24 cellular contexts compared by ENCODE assay signal in genomic region chr19:35608250-35608649, GRCh38. TPM values are rescaled to one million over a fixed set of nuclear protein-coding genes. Genes with fewer than 3 reads are reported as not detected.
A peak's percentile ranks its signal among the peaks of the same experiment; 100 is the strongest.
DNase-seq lines count a peak whose midpoint lies in the region; ATAC-seq and TF ChIP-seq lines count a peak whose summit lies in the region.
"Had no signal": no experiment of that assay in that cellular context is flagged by ENCODE, and none has a peak within 500 bp of the region (broad histone marks: within the 10 kb centered on the region; RNA-seq: fewer than 3 reads in every experiment).

No MANE protein-coding gene starts in this region.

- CTCF ChIA-PET in activated CD8-positive, alpha-beta memory T cell treated with anti-CD3 and anti-CD28 coated beads, Interleukin-2, amount 10 ng/mL, durations not matched to agents 7 days and 5 days (lab: Charles Lee), result interaction anchor here (0.7 to 1.0 kb wide), 2 partner anchors 16 to 37 kb away, joined by 3 to 4 read pairs; no protein-coding TSS in a partner anchor

- H3K27me3 ChIP-seq in prostate gland (replicated peaks; ENCODE audit: insufficient read depth), result no peaks in the 10 kb centered on the region
- H3K27me3 ChIP-seq: MG63, suprapubic skin had no signal

- intact Hi-C loops in prostate gland (cut with DNase I), result no loop called here

- H3K36me3 ChIP-seq in prostate gland, result no peaks in the 10 kb centered on the region
- H3K36me3 ChIP-seq: MG63, suprapubic skin had no signal

- peaks cover 9% of the 10 kb centered on the region for H3K9me3 Mint-ChIP-seq in activated CD8-positive, alpha-beta memory T cell treated with anti-CD3 and anti-CD28 coated beads, Interleukin-2, amount 10 ng/mL, durations not matched to agents 7 days and 5 days (ENCODE audit: low read depth)
- H3K9me3 Mint-ChIP-seq in IgD-negative memory B cell (peaks cover 0 to 6% (median 2%) of the 10 kb centered on the region in 3 donors), memory B cell (peaks cover 5% of the 10 kb centered on the region)

- DNase-seq in activated CD8-positive, alpha-beta memory T cell treated with anti-CD3 and anti-CD28 coated beads, Interleukin-2, amount 10 ng/mL, durations not matched to agents 7 days and 5 days, result no peak
- no peak for DNase-seq in activated CD8-positive, alpha-beta memory T cell treated with anti-CD3 and anti-CD28 coated beads, Interleukin-2, amount 50 U/mL, for 48 hours
- DNase-seq in T-helper 17 cell (no peak), memory B cell (ENCODE audit: low spot score in 2 of 2) (no peak), prostate gland (ENCODE audit: low spot score) (no peak), NCI-H748 treated with DMSO at 0.1 percent for 48 hours (lab: John Stamatoyannopoulos, UW) (no peak)
- DNase-seq: ACHN; activated CD4-positive, alpha-beta T cell treated with anti-CD3 and anti-CD28 coated beads, Interleukin-2, amount 50 U/mL, for 4 hours; activated T-cell treated with anti-CD3 and anti-CD28 coated beads, Interleukin-2, amount 50 U/mL, for 48 hours; DMS79; hypothalamus; MG63; NCI-H2029; NCI-H446; NK-92 treated with Interleukin-12 subunit alpha and Interleukin-12 subunit beta, amount 100 ng/mL, for 24 hours; occipital lobe; RPMI8226 had no signal

- no peak for ATAC-seq in activated CD8-positive, alpha-beta memory T cell treated with anti-CD3 and anti-CD28 coated beads, Interleukin-2, amount 10 ng/mL, durations not matched to agents 7 days and 5 days
- ATAC-seq in T-helper 17 cell (no peak), memory B cell (ENCODE audit: low read depth) (no peak), HG03095 (IDR thresholded peaks at IDR 0.05; ENCODE audit: unreplicated experiment) (no peak)
- ATAC-seq: GM23338 had no signal

- TF ChIP-seq POLR2A in prostate gland (IDR thresholded peaks at IDR 0.05), result no peak

- H3K4me1 Mint-ChIP-seq in activated CD8-positive, alpha-beta memory T cell treated with anti-CD3 and anti-CD28 coated beads, Interleukin-2, amount 10 ng/mL, durations not matched to agents 7 days and 5 days, result peaks cover 30% of the 10 kb centered on the region
- H3K4me1 Mint-ChIP-seq in IgD-negative memory B cell (peaks cover 24 to 29% (median 25%) of the 10 kb centered on the region in 3 donors), T-helper 17 cell (peaks cover 16% of the 10 kb centered on the region), memory B cell (peaks cover 28% of the 10 kb centered on the region)

- H3K27ac ChIP-seq in prostate gland, result no peak overlapping the region
- H3K27ac ChIP-seq: suprapubic skin had no signal

- H3K9me3 ChIP-seq in T-helper 17 cell (ENCODE audit: control insufficient read depth, low read length, poor library complexity, severe bottlenecking) (no peaks in the 10 kb centered on the region), prostate gland (no peaks in the 10 kb centered on the region)

- no peaks in the 10 kb centered on the region for H3K27me3 Mint-ChIP-seq in activated CD8-positive, alpha-beta memory T cell treated with anti-CD3 and anti-CD28 coated beads, Interleukin-2, amount 10 ng/mL, durations not matched to agents 7 days and 5 days
- H3K27me3 Mint-ChIP-seq in IgD-negative memory B cell (no peaks in the 10 kb centered on the region), T-helper 17 cell (no peaks in the 10 kb centered on the region), memory B cell (no peaks in the 10 kb centered on the region)

- H3K4me3 ChIP-seq in prostate gland, result no peak overlapping the region
- H3K4me3 ChIP-seq: GM23338, lung, MG63, suprapubic skin had no signal

- no peak overlapping the region for H3K4me3 Mint-ChIP-seq in activated CD8-positive, alpha-beta memory T cell treated with anti-CD3 and anti-CD28 coated beads, Interleukin-2, amount 10 ng/mL, durations not matched to agents 7 days and 5 days
- H3K4me3 Mint-ChIP-seq in IgD-negative memory B cell (peak overlapping the region in 3 of 4 donors; percentile 65 to 89 (median 89)), T-helper 17 cell (no peak overlapping the region), memory B cell (peak overlapping the region; percentile 52)
- H3K4me3 Mint-ChIP-seq: GM23338 had no signal

- no peak for TF ChIP-seq CTCF in prostate gland (IDR thresholded peaks at IDR 0.05)

- H3K4me1 ChIP-seq in prostate gland (replicated peaks), result no peaks in the 10 kb centered on the region

- WGBS in prostate gland, result 89% methylated on average over 2 of the region's 2 CpGs

- peaks cover 9% of the 10 kb centered on the region for H3K36me3 Mint-ChIP-seq in activated CD8-positive, alpha-beta memory T cell treated with anti-CD3 and anti-CD28 coated beads, Interleukin-2, amount 10 ng/mL, durations not matched to agents 7 days and 5 days
- H3K36me3 Mint-ChIP-seq in IgD-negative memory B cell (peaks cover 4% of the 10 kb centered on the region), T-helper 17 cell (ENCODE audit: low read depth) (no peaks in the 10 kb centered on the region), memory B cell (peaks cover 4% of the 10 kb centered on the region)

- peak overlapping the region; percentile 16 for H3K27ac Mint-ChIP-seq in activated CD8-positive, alpha-beta memory T cell treated with anti-CD3 and anti-CD28 coated beads, Interleukin-2, amount 10 ng/mL, durations not matched to agents 7 days and 5 days
- peak overlapping the region; percentile 90 to 97 (median 93) for H3K27ac Mint-ChIP-seq in IgD-negative memory B cell
- H3K27ac Mint-ChIP-seq in T-helper 17 cell, result peak overlapping the region; percentile 86
- peak overlapping the region; percentile 97 for H3K27ac Mint-ChIP-seq in memory B cell
- H3K27ac Mint-ChIP-seq: GM23338 had no signal

RNA-seq across cellular contexts. Expression of gene HAUS5, which starts 4.3 kb away (rescaled TPM):
- 10 to 100 TPM; 49.0 to 59.2 TPM for total RNA-seq in activated CD8-positive, alpha-beta memory T cell treated with anti-CD3 and anti-CD28 coated beads, Interleukin-2, amount 10 ng/mL, durations not matched to agents 7 days and 5 days
- 11.4 TPM for polyA plus RNA-seq in IgD-negative memory B cell
- total RNA-seq in T-helper 17 cell (10 to 100 TPM; 24.0 to 27.0 TPM), prostate gland (10 to 100 TPM; 10.0 to 17.5 TPM)

RNA-seq across cellular contexts. Expression of gene RBM42, which starts 20.6 kb away (rescaled TPM):
- total RNA-seq in activated CD8-positive, alpha-beta memory T cell treated with anti-CD3 and anti-CD28 coated beads, Interleukin-2, amount 10 ng/mL, durations not matched to agents 7 days and 5 days, result 100 to 1,000 TPM; 110 to 117 TPM
- 76.5 TPM for polyA plus RNA-seq in IgD-negative memory B cell
- total RNA-seq in T-helper 17 cell (10 to 100 TPM; 39.6 to 40.8 TPM), prostate gland (100 to 1,000 TPM in 1 of 2 donors, 10 to 100 TPM in 1; 81.4 to 114 TPM)

RNA-seq across cellular contexts. Expression of gene PMIS2, which starts 22.3 kb away (rescaled TPM):
- total RNA-seq in activated CD8-positive, alpha-beta memory T cell treated with anti-CD3 and anti-CD28 coated beads, Interleukin-2, amount 10 ng/mL, durations not matched to agents 7 days and 5 days, result not detected
- polyA plus RNA-seq in IgD-negative memory B cell, result not detected
- total RNA-seq in T-helper 17 cell (not detected), prostate gland (not detected)
- total RNA-seq: CD4-positive, CD25-positive, alpha-beta regulatory T cell; GM23338; lung; occipital lobe; suprapubic skin had no signal
- polyA plus RNA-seq: CD4-positive, CD25-positive, alpha-beta regulatory T cell; GM23338; keratinocyte; lung had no signal

RNA-seq across cellular contexts. Expression of gene ETV2, which starts 33.3 kb away (rescaled TPM):
- 1 to 10 TPM; 1.2 to 1.9 TPM for total RNA-seq in activated CD8-positive, alpha-beta memory T cell treated with anti-CD3 and anti-CD28 coated beads, Interleukin-2, amount 10 ng/mL, durations not matched to agents 7 days and 5 days
- polyA plus RNA-seq in IgD-negative memory B cell, result 0.50 TPM
- total RNA-seq in T-helper 17 cell (under 1 TPM; 0.50 to 0.52 TPM), prostate gland (1 to 10 TPM; 1.2 to 6.6 TPM)
- total RNA-seq: CD4-positive, CD25-positive, alpha-beta regulatory T cell had no signal

RNA-seq across cellular contexts. Expression of gene COX6B1, which starts 39.9 kb away (rescaled TPM):
- 100 to 1,000 TPM; 394 to 417 TPM for total RNA-seq in activated CD8-positive, alpha-beta memory T cell treated with anti-CD3 and anti-CD28 coated beads, Interleukin-2, amount 10 ng/mL, durations not matched to agents 7 days and 5 days
- polyA plus RNA-seq in IgD-negative memory B cell, result 814 TPM
- total RNA-seq in T-helper 17 cell, result 100 to 1,000 TPM; 194 to 206 TPM
- 100 to 1,000 TPM; 334 to 665 TPM for total RNA-seq in prostate gland

Comparison
In these comparisons a context has a peak if more than half of its experiments do, and no peak if none do; other contexts are left out.
1. H3K27ac Mint-ChIP-seq: peak in every context shown above with its lines; median percentile 97 in memory B cell; 93 in IgD-negative memory B cell; 86 in T-helper 17 cell; 16 in activated CD8-positive, alpha-beta memory T cell treated with anti-CD3 and anti-CD28 coated beads, Interleukin-2, amount 10 ng/mL, durations not matched to agents 7 days and 5 days.
2. H3K4me3 Mint-ChIP-seq: peak in IgD-negative memory B cell (3 of 4) and memory B cell (single experiment); none in activated CD8-positive, alpha-beta memory T cell treated with anti-CD3 and anti-CD28 coated beads, Interleukin-2, amount 10 ng/mL, durations not matched to agents 7 days and 5 days (single experiment) and T-helper 17 cell (single experiment).